ENCODE assay signal across 23 cellular contexts in genomic region chr5:172362755-172363154, GRCh38.
DNase-seq lines count a peak whose midpoint lies in the region; ATAC-seq, FAIRE-seq and TF ChIP-seq lines count a peak whose summit lies in the region.
"Had no signal": no experiment of that assay in that cellular context is flagged by ENCODE, and none has a peak within 500 bp of the region (broad histone marks: within the 10 kb centered on the region; RNA-seq: fewer than 3 reads in every experiment).

No MANE protein-coding gene starts in this region.

- no peaks in the 10 kb centered on the region for H3K36me3 Mint-ChIP-seq in activated naive CD8-positive, alpha-beta T cell treated with anti-CD3 and anti-CD28 coated beads, Interleukin-2, amount 50 U/mL, for 24 hours (ENCODE audit: low read depth)
- H3K36me3 Mint-ChIP-seq: stimulated activated naive B cell treated with anti-CD40 and anti-IgM and Interleukin-4, amounts not matched to agents 10 μg/mL and 1 μg/mL and 100 μg/mL, for 72 hours had no signal

- no peaks in the 10 kb centered on the region for H3K9me3 Mint-ChIP-seq in activated naive CD8-positive, alpha-beta T cell treated with anti-CD3 and anti-CD28 coated beads, Interleukin-2, amount 50 U/mL, for 24 hours
- H3K9me3 Mint-ChIP-seq: stimulated activated naive B cell treated with anti-CD40 and anti-IgM and Interleukin-4, amounts not matched to agents 10 μg/mL and 1 μg/mL and 100 μg/mL, for 72 hours had no signal

- ATAC-seq in HG03565 (IDR thresholded peaks at IDR 0.05; ENCODE audit: unreplicated experiment), result peak; percentile 38
- ATAC-seq in GM19397 (IDR thresholded peaks at IDR 0.05; ENCODE audit: unreplicated experiment), result no peak
- ATAC-seq in activated naive CD8-positive, alpha-beta T cell treated with anti-CD3 and anti-CD28 coated beads, Interleukin-2, amount 50 U/mL, for 24 hours, result no peak
- ATAC-seq: heart left ventricle; left ventricle myocardium superior; right cardiac atrium; stimulated activated naive B cell treated with anti-CD40 and anti-IgM and Interleukin-4, amounts not matched to agents 10 μg/mL and 1 μg/mL and 100 μg/mL, for 72 hours had no signal

- DNase-seq in COLO668 (lab: John Stamatoyannopoulos, UW; ENCODE audit: unreplicated experiment), result peak; percentile 2
- peak; percentile 15 for DNase-seq in bronchial epithelial cell (ENCODE audit: low read depth)
- DNase-seq in kidney tubule cell (ENCODE audit: low spot score), result peak; percentile 59
- DNase-seq in NCI-H2107 treated with DMSO at 0.1 percent for 48 hours (lab: John Stamatoyannopoulos, UW; ENCODE audit: unreplicated experiment), result no peak
- no peak for DNase-seq in effector CD4-positive, alpha-beta T cell
- DNase-seq in activated naive CD8-positive, alpha-beta T cell treated with anti-CD3 and anti-CD28 coated beads, Interleukin-2, amount 50 U/mL, for 24 hours, result no peak
- DNase-seq: activated CD4-positive, alpha-beta T cell treated with anti-CD3 and anti-CD28 coated beads for 4 hours; activated CD8-positive, alpha-beta memory T cell treated with anti-CD3 and anti-CD28 coated beads, Interleukin-2, amount 50 U/mL, for 4 hours; activated effector memory CD4-positive, alpha-beta T cell treated with Interleukin-2 at 50 U/mL for 16 hours; adrenal gland; caudate nucleus; dorsolateral prefrontal cortex; heart left ventricle; left ventricle myocardium superior; MM.1S; NCI-H146; NCI-H748 treated with DMSO at 0.1 percent for 48 hours; right cardiac atrium; stimulated activated naive B cell treated with anti-CD40 and anti-IgM and Interleukin-4, amounts not matched to agents 10 μg/mL and 1 μg/mL and 100 μg/mL, for 72 hours had no signal

- H3K36me3 ChIP-seq in bronchial epithelial cell (ENCODE audit: control insufficient read depth, insufficient read depth, low read length), result peaks cover 8% of the 10 kb centered on the region

- no peaks in the 10 kb centered on the region for H3K27me3 ChIP-seq in bronchial epithelial cell (ENCODE audit: control insufficient read depth, insufficient read depth, low read length)
- H3K27me3 ChIP-seq: adrenal gland, dorsolateral prefrontal cortex, heart left ventricle had no signal

- H3K4me3 Mint-ChIP-seq in activated naive CD8-positive, alpha-beta T cell treated with anti-CD3 and anti-CD28 coated beads, Interleukin-2, amount 50 U/mL, for 24 hours, result no peak overlapping the region
- H3K4me3 Mint-ChIP-seq: stimulated activated naive B cell treated with anti-CD40 and anti-IgM and Interleukin-4, amounts not matched to agents 10 μg/mL and 1 μg/mL and 100 μg/mL, for 72 hours had no signal

- no peak overlapping the region for H3K27ac Mint-ChIP-seq in activated naive CD8-positive, alpha-beta T cell treated with anti-CD3 and anti-CD28 coated beads, Interleukin-2, amount 50 U/mL, for 24 hours
- H3K27ac Mint-ChIP-seq: stimulated activated naive B cell treated with anti-CD40 and anti-IgM and Interleukin-4, amounts not matched to agents 10 μg/mL and 1 μg/mL and 100 μg/mL, for 72 hours had no signal

- no peak for TF ChIP-seq CTCF in bronchial epithelial cell (IDR thresholded peaks at IDR 0.05; ENCODE audit: insufficient read depth, low read length, severe bottlenecking)

- FAIRE-seq in bronchial epithelial cell (lab: Jason Lieb, UNC), result no peak
- FAIRE-seq: GM19239 had no signal

- peaks cover 10% of the 10 kb centered on the region for H3K4me1 Mint-ChIP-seq in activated naive CD8-positive, alpha-beta T cell treated with anti-CD3 and anti-CD28 coated beads, Interleukin-2, amount 50 U/mL, for 24 hours

- no peaks in the 10 kb centered on the region for H3K27me3 Mint-ChIP-seq in activated naive CD8-positive, alpha-beta T cell treated with anti-CD3 and anti-CD28 coated beads, Interleukin-2, amount 50 U/mL, for 24 hours

- no peak overlapping the region for H3K4me3 ChIP-seq in bronchial epithelial cell (ENCODE audit: low read depth, low read length)
- H3K4me3 ChIP-seq: adrenal gland, dorsolateral prefrontal cortex, heart left ventricle, thoracic aorta had no signal

Comparison
In these comparisons a context has a peak if more than half of its experiments do, and no peak if none do; other contexts are left out.
1. DNase-seq: peak in COLO668 (single experiment), bronchial epithelial cell (single experiment) and kidney tubule cell (single experiment); none in NCI-H2107 treated with DMSO at 0.1 percent for 48 hours (single experiment), effector CD4-positive, alpha-beta T cell (single experiment) and activated naive CD8-positive, alpha-beta T cell treated with anti-CD3 and anti-CD28 coated beads, Interleukin-2, amount 50 U/mL, for 24 hours (single experiment).